In genomic region chr11:70487763-70488162, GRCh38 we compare ENCODE assay signal across 1 cellular context.
TF ChIP-seq lines count a peak whose summit lies in the region.

No MANE protein-coding gene starts in this region.

TF ChIP-seq in H1, 55 proteins besides CTCF, POLR2A, EP300 and RAD21:
- peak; percentile 19; the same call in 1 of the 2 replicates for TF ChIP-seq POLR2AphosphoS5 (IDR thresholded peaks at IDR 0.05; ENCODE audit: low read depth, low read length)
- no peak for TF ChIP-seq TAF7 (optimal IDR thresholded peaks at IDR 0.05; ENCODE audit: borderline replicate concordance, low read depth, low read length)
